In genomic region chr1:230400007-230400344, GRCh38 we compare ENCODE assay signal across 21 cellular contexts. TPM values are rescaled to one million over a fixed set of nuclear protein-coding genes. Genes with fewer than 3 reads are reported as not detected.
"Had no signal": no experiment of that assay in that cellular context is flagged by ENCODE, and none has a peak within 500 bp of the region (broad histone marks: within the 10 kb centered on the region; RNA-seq: fewer than 3 reads in every experiment).

No MANE protein-coding gene starts in this region.

- H3K27ac Mint-ChIP-seq: effector memory CD8-positive, alpha-beta T cell; naive thymus-derived CD4-positive, alpha-beta T cell; nephron; stimulated activated naive CD8-positive, alpha-beta T cell treated with anti-CD3 and anti-CD28 coated beads, Interleukin-15, Interleukin-2, amounts not matched to agents 100 ng/mL and 50 ng/mL, for 24 hours had no signal

- H3K36me3 Mint-ChIP-seq: stimulated activated naive B cell treated with anti-CD40 and anti-IgM and Interleukin-4, amounts not matched to agents 10 μg/mL and 1 μg/mL and 100 μg/mL, for 72 hours had no signal

- H3K36me3 ChIP-seq: prostate gland, spleen, thyroid gland, vagina had no signal

- H3K4me3 Mint-ChIP-seq: effector memory CD8-positive, alpha-beta T cell; naive thymus-derived CD4-positive, alpha-beta T cell; nephron; stimulated activated naive B cell treated with anti-CD40 and anti-IgM and Interleukin-4, amounts not matched to agents 10 μg/mL and 1 μg/mL and 100 μg/mL, for 72 hours; stimulated activated naive CD8-positive, alpha-beta T cell treated with anti-CD3 and anti-CD28 coated beads, Interleukin-15, Interleukin-2, amounts not matched to agents 100 ng/mL and 50 ng/mL, for 24 hours had no signal

- H3K9me3 Mint-ChIP-seq: effector memory CD8-positive, alpha-beta T cell; nephron; stimulated activated naive CD8-positive, alpha-beta T cell treated with anti-CD3 and anti-CD28 coated beads, Interleukin-15, Interleukin-2, amounts not matched to agents 100 ng/mL and 50 ng/mL, for 24 hours had no signal

- H3K9me3 ChIP-seq: prostate gland, spleen, thyroid gland, vagina had no signal

- H3K27ac ChIP-seq: prostate gland, skin epidermis, spleen, thyroid gland, vagina had no signal

- H3K4me1 Mint-ChIP-seq: nephron; stimulated activated naive B cell treated with anti-CD40 and anti-IgM and Interleukin-4, amounts not matched to agents 10 μg/mL and 1 μg/mL and 100 μg/mL, for 72 hours had no signal

- H3K27me3 ChIP-seq: thyroid gland, vagina had no signal

- H3K4me3 ChIP-seq: prostate gland, skin epidermis, spleen, thyroid gland, vagina had no signal

- H3K4me1 ChIP-seq: prostate gland, spleen, thyroid gland had no signal

- ATAC-seq: effector memory CD8-positive, alpha-beta T cell; left lobe of liver; naive thymus-derived CD4-positive, alpha-beta T cell; stimulated activated naive B cell treated with anti-CD40 and anti-IgM and Interleukin-4, amounts not matched to agents 10 μg/mL and 1 μg/mL and 100 μg/mL, for 72 hours had no signal

- DNase-seq: cortex of kidney; effector memory CD8-positive, alpha-beta T cell; kidney; mammary epithelial cell; mesendoderm; midbrain; naive thymus-derived CD4-positive, alpha-beta T cell; nucleus accumbens; right cardiac atrium; spleen; stimulated activated CD4-positive, alpha-beta T cell treated with anti-CD3 and anti-CD28 coated beads, Interleukin-2, amount 100 ng/mL, for 48 hours; stimulated activated naive B cell treated with anti-CD40 and anti-IgM and Interleukin-4, amounts not matched to agents 10 μg/mL and 1 μg/mL and 100 μg/mL, for 72 hours; thyroid gland; trophoblast cell had no signal

RNA-seq across cellular contexts. Expression of gene PGBD5, which starts 26.2 kb away (rescaled TPM):
- total RNA-seq: fibroblast of villous mesenchyme had no signal
- polyA plus RNA-seq: mammary epithelial cell; naive thymus-derived CD4-positive, alpha-beta T cell had no signal
